ENCODE assay signal across 8 cellular contexts in the genomic region with DNA sequence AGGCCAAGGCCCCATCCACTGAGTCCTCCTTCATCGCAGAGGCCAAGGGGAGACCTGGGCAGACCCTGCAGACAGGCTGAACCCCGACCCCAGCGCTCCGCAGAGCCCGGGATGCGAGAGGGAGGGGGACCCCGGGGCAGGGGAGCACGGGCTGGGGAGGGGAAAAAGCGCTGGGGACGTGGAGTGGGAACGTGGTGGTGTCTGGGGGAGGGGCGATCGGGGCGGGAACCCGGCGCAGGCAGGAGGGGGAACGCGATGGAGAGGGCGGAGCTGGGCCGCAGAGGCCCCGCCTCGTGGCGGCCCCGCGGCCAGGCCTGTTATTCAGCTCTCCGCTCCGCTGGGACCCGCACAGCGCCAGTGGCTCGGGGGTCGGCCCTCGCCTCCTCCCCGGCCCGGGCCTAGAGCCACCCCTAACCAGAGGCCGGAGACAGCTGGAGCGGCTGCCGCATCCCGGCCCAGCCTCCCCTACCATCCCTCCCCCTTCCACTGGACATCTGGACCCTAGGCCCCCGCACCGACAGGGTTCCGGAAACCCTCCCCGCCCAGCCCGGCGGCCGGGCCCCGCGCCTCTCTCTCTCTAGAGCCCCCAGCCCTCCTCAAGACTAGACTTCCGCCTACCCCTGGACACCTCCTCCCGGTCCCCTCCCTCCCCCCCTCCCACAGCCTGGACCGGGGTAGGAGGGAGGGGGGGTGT. TPM values are rescaled to one million over a fixed set of nuclear protein-coding genes. Genes with fewer than 3 reads are reported as not detected.
DNase-seq lines count a peak whose midpoint lies in the region; ATAC-seq and TF ChIP-seq lines count a peak whose summit lies in the region.

A gene (plus strand): TSS at position 320 of the 694 bp plus-strand sequence. CDS start 460 bp downstream, outside the sequence.

- H4K20me1 ChIP-seq in OCI-LY1 (ENCODE audit: insufficient read depth, low read length) = no peaks in the 10 kb centered on the region
- H4K20me1 ChIP-seq in OCI-LY7 (ENCODE audit: insufficient read depth, low read length) = no peaks in the 10 kb centered on the region

- no peak within 1 kb of the TSS for H3K27ac ChIP-seq in OCI-LY1 (ENCODE audit: low read depth, low read length, poor library complexity, severe bottlenecking)
- no peak within 1 kb of the TSS for H3K27ac ChIP-seq in OCI-LY7 (ENCODE audit: low read depth, low read length, poor library complexity, severe bottlenecking)

- POLR2A ChIA-PET in OCI-LY7 (lab: Charles Lee) = no interaction called here

- TF ChIP-seq CTCF in OCI-LY1 (IDR thresholded peaks at IDR 0.05; ENCODE audit: low read length) (no peak), omental fat pad (IDR thresholded peaks at IDR 0.05) (no peak), OCI-LY7 (conservative IDR thresholded peaks at IDR 0.05; ENCODE audit: low read length) (no peak)

- H3K9me3 ChIP-seq in OCI-LY1 (ENCODE audit: low read length) = no peaks in the 10 kb centered on the region
- no peaks in the 10 kb centered on the region for H3K9me3 ChIP-seq in OCI-LY7 (ENCODE audit: low read length)

- H3K9me3 Mint-ChIP-seq in activated naive CD4-positive, alpha-beta T cell treated with anti-CD3 and anti-CD28 coated beads, Interleukin-2, amount 50 U/mL, for 72 hours = no peaks in the 10 kb centered on the region

- intact Hi-C loops in head of caudate nucleus (cut with DNase I) = no loop called here
- intact Hi-C loops in OCI-LY7 (cut with micrococcal nuclease; ENCODE audit: unreplicated experiment) = no loop called here

- no peaks in the 10 kb centered on the region for H3K79me2 ChIP-seq in OCI-LY1 (ENCODE audit: insufficient read depth, low read length)
- H3K79me2 ChIP-seq in OCI-LY7 (ENCODE audit: insufficient read depth, low read depth, low read length) = no peaks in the 10 kb centered on the region

- peak within 1 kb of the TSS; percentile 62 for H3K4me3 ChIP-seq in OCI-LY1 (ENCODE audit: low read depth, low read length, poor library complexity, severe bottlenecking)
- no peak within 1 kb of the TSS for H3K4me3 ChIP-seq in OCI-LY7 (ENCODE audit: low read depth, low read length, poor library complexity, severe bottlenecking)

- H3K36me3 Mint-ChIP-seq in activated naive CD4-positive, alpha-beta T cell treated with anti-CD3 and anti-CD28 coated beads, Interleukin-2, amount 50 U/mL, for 72 hours = no peaks in the 10 kb centered on the region

- H3F3A ChIP-seq in OCI-LY1 (ENCODE audit: insufficient read depth, low read length) = no peaks in the 10 kb centered on the region

- H3K27me3 ChIP-seq in OCI-LY1 (ENCODE audit: insufficient read depth, low read length) = peaks cover 4% of the 10 kb centered on the region; the same call in 1 of the 2 replicates

- no peak within 1 kb of the TSS for H3K27ac Mint-ChIP-seq in activated naive CD4-positive, alpha-beta T cell treated with anti-CD3 and anti-CD28 coated beads, Interleukin-2, amount 50 U/mL, for 72 hours

- H3K9ac ChIP-seq in OCI-LY1 (ENCODE audit: low read length) = peak within 1 kb of the TSS; percentile 68

- peak within 1 kb of the TSS; percentile 89 for H3K4me2 ChIP-seq in OCI-LY1 (ENCODE audit: low read length)
- H3K4me2 ChIP-seq in OCI-LY7 (ENCODE audit: low read length) = no peak within 1 kb of the TSS; the same call in 1 of the 2 replicates

- no peaks in the 10 kb centered on the region for H3K9me2 ChIP-seq in OCI-LY1 (ENCODE audit: low read depth, low read length)
- H3K9me2 ChIP-seq in OCI-LY7 (ENCODE audit: insufficient read depth, low read length) = no peaks in the 10 kb centered on the region

- peak; percentile 71 for DNase-seq in ELR (ENCODE audit: low read depth)
- DNase-seq in activated naive CD4-positive, alpha-beta T cell treated with anti-CD3 and anti-CD28 coated beads, Interleukin-2, amount 50 U/mL, for 72 hours (ENCODE audit: low spot score in 2 of 2) = peak in 1 of 2 donors; percentile 66
- peak in 39 of 42 donors; percentile 53 to 88 (median 74) for DNase-seq in head of caudate nucleus
- DNase-seq in omental fat pad (ENCODE audit: low spot score) = no peak
- no peak for DNase-seq in OCI-LY7 (ENCODE audit: low spot score)

- ATAC-seq in HG02678 (IDR thresholded peaks at IDR 0.05; ENCODE audit: unreplicated experiment) (peak; percentile 41), omental fat pad (ENCODE audit: low FRiP score) (peak; percentile 77), HG03520 (IDR thresholded peaks at IDR 0.05; ENCODE audit: unreplicated experiment) (no peak)
- peak; percentile 81 to 86 for ATAC-seq in activated naive CD4-positive, alpha-beta T cell treated with anti-CD3 and anti-CD28 coated beads, Interleukin-2, amount 50 U/mL, for 72 hours

- no TSS peak for BruUV-seq in OCI-LY7 (replicated peaks; lab: Mats Ljungman, UMichigan)

- no peaks in the 10 kb centered on the region for H3K36me3 ChIP-seq in OCI-LY1 (ENCODE audit: insufficient read depth, low read length)
- no peaks in the 10 kb centered on the region for H3K36me3 ChIP-seq in OCI-LY7 (ENCODE audit: insufficient read depth, low read length)

- H2AFZ ChIP-seq in OCI-LY1 (ENCODE audit: low read length) = no peak within 1 kb of the TSS
- H2AFZ ChIP-seq in OCI-LY7 (ENCODE audit: low read length) = no peak within 1 kb of the TSS

- H3K4me1 ChIP-seq in OCI-LY1 (ENCODE audit: insufficient read depth, low read length, severe bottlenecking) (peaks cover 10% of the 10 kb centered on the region), OCI-LY7 (ENCODE audit: insufficient read depth, low read length, poor library complexity, severe bottlenecking) (peaks cover 15% of the 10 kb centered on the region)

- CTCF ChIA-PET in OCI-LY7 (lab: Charles Lee; ENCODE audit: unreplicated experiment) = no interaction called here

RNA-seq across cellular contexts. Expression of the gene that starts here (rescaled TPM):
- total RNA-seq in activated naive CD4-positive, alpha-beta T cell treated with anti-CD3 and anti-CD28 coated beads, Interleukin-2, amount 50 U/mL, for 72 hours = 1 to 10 TPM in 1 of 2 donors, under 1 TPM in 1; 0.68 to 4.8 TPM
- 10 to 100 TPM; 14.7 to 28.8 (median 20.0) TPM for total RNA-seq in omental fat pad
- total RNA-seq in OCI-LY7 (2014; rRNA removed; shearing (Covaris generic)) = not detected in 2 replicates
- total RNA-seq in OCI-LY7 (2022) = not detected in 2 replicates

Comparison
In these comparisons a context has a peak if more than half of its experiments do, and no peak if none do; other contexts are left out.
1. DNase-seq: peak in ELR (single experiment) and head of caudate nucleus (39 of 42); none in omental fat pad (single experiment) and OCI-LY7 (single experiment).